ENCODE assay signal across 9 cellular contexts in genomic region chr1:202135221-202135721, GRCh38. TPM values are rescaled to one million over a fixed set of nuclear protein-coding genes. Genes with fewer than 3 reads are reported as not detected.
A peak's percentile ranks its signal among the peaks of the same experiment; 100 is the strongest.
DNase-seq lines count a peak whose midpoint lies in the region; ATAC-seq and TF ChIP-seq lines count a peak whose summit lies in the region.
"Had no signal": no experiment of that assay in that cellular context is flagged by ENCODE, and none has a peak within 500 bp of the region (broad histone marks: within the 10 kb centered on the region; RNA-seq: fewer than 3 reads in every experiment).

No MANE protein-coding gene starts in this region.

- H3K27me3 ChIP-seq in AG04450 (ENCODE audit: control insufficient read depth, insufficient read depth, low read length): no peaks in the 10 kb centered on the region
- H3K27me3 ChIP-seq in KMS-11 (ENCODE audit: insufficient read depth, low read depth): no peaks in the 10 kb centered on the region
- no peaks in the 10 kb centered on the region for H3K27me3 ChIP-seq in PC-9 (ENCODE audit: insufficient read depth, low read depth)
- no peaks in the 10 kb centered on the region for H3K27me3 ChIP-seq in neuronal stem cell (ENCODE audit: control insufficient read depth in 3 of 3, insufficient read depth in 3 of 3, low read depth in 1 of 3, low read length in 3 of 3)

- H3K23ac ChIP-seq in neuronal stem cell (ENCODE audit: low read depth, low read length, poor library complexity): no peak overlapping the region

- H3K14ac ChIP-seq in neuronal stem cell (ENCODE audit: low read length): no peak overlapping the region

- H3K27me3 Mint-ChIP-seq in activated T-helper 2 cell treated with anti-CD3 and anti-CD28 coated beads, Interferon-gamma antibody, Interleukin-2, Interleukin-4, amounts not matched to agents 10 μg/mL and 5 μg/mL and 100 μg/mL, durations not matched to agents 14 hours and 24 hours and 36 hours (ENCODE audit: low read depth): no peaks in the 10 kb centered on the region

- no peaks in the 10 kb centered on the region for H3K9me3 ChIP-seq in AG04450 (ENCODE audit: control insufficient read depth, insufficient read depth, low read length)
- no peaks in the 10 kb centered on the region for H3K9me3 ChIP-seq in PC-9 (ENCODE audit: insufficient read depth, low read depth)
- no peaks in the 10 kb centered on the region for H3K9me3 ChIP-seq in neuronal stem cell (replicated peaks in 1 of 2; ENCODE audit: control insufficient read depth in 2 of 2, insufficient read depth in 1 of 2, low read depth in 1 of 2, low read length in 2 of 2)

- DNase-seq in AG04450 (ENCODE audit: low read depth, low spot score) (peak; percentile 30), PC-9 (peak; percentile 49 to 50), foreskin fibroblast (peak; percentile 46 to 83), neuronal stem cell (ENCODE audit: low spot score) (peak; percentile 71), posterior vena cava (ENCODE audit: low spot score) (no peak)
- peak; percentile 38 for DNase-seq in activated T-helper 2 cell treated with anti-CD3 and anti-CD28 coated beads, Interferon-gamma antibody, Interleukin-2, Interleukin-4, amounts not matched to agents 10 μg/mL and 5 μg/mL and 100 μg/mL, durations not matched to agents 14 hours and 24 hours and 36 hours (ENCODE audit: low spot score)

- no TSS peak for BruUV-seq in PC-9 (replicated peaks; lab: Mats Ljungman, UMichigan)

- peak overlapping the region; percentile 7 for H3K4ac ChIP-seq in neuronal stem cell (ENCODE audit: low read length)

- CTCF ChIA-PET in AG04450 (lab: Charles Lee) (interaction anchor here (0.5 to 3.9 kb wide), 23 partner anchors 9 to 427 kb away, joined by 3 to 43 read pairs (median 3); partner anchors contain the start of genes ARL8A, ELF3 and GPR37L1), PC-9 (lab: Charles Lee) (interaction anchor here (0.6 to 1.2 kb wide), 6 partner anchors 78 to 239 kb away, joined by 3 to 4 read pairs (median 3); no protein-coding TSS in a partner anchor)

- H4K8ac ChIP-seq in neuronal stem cell (ENCODE audit: low read depth, low read length): no peak overlapping the region

- H4K91ac ChIP-seq in neuronal stem cell (ENCODE audit: low read depth, low read length, poor library complexity): no peak overlapping the region

- H3K4me1 Mint-ChIP-seq in activated T-helper 2 cell treated with anti-CD3 and anti-CD28 coated beads, Interferon-gamma antibody, Interleukin-2, Interleukin-4, amounts not matched to agents 10 μg/mL and 5 μg/mL and 100 μg/mL, durations not matched to agents 14 hours and 24 hours and 36 hours (ENCODE audit: low read depth): no peaks in the 10 kb centered on the region

- H3K9me3 Mint-ChIP-seq in activated T-helper 2 cell treated with anti-CD3 and anti-CD28 coated beads, Interferon-gamma antibody, Interleukin-2, Interleukin-4, amounts not matched to agents 10 μg/mL and 5 μg/mL and 100 μg/mL, durations not matched to agents 14 hours and 24 hours and 36 hours: no peaks in the 10 kb centered on the region

- H3K4me3 ChIP-seq in AG04450 (ENCODE audit: low read depth, low read length): no peak overlapping the region
- H3K4me3 ChIP-seq in KMS-11 (IDR thresholded peaks at IDR 0.05; ENCODE audit: insufficient read depth, low read depth, low read length): no peak overlapping the region
- no peak overlapping the region for H3K4me3 ChIP-seq in PC-9
- H3K4me3 ChIP-seq in foreskin fibroblast (ENCODE audit: low read depth in 1 of 2, low read length in 2 of 2): no peak overlapping the region
- H3K4me3 ChIP-seq in neuronal stem cell (ENCODE audit: low read length in 2 of 2): no peak overlapping the region

- H3K9me2 ChIP-seq in PC-9 (ENCODE audit: insufficient read depth): no peaks in the 10 kb centered on the region

- peak overlapping the region; percentile 10 for H2AK5ac ChIP-seq in neuronal stem cell (ENCODE audit: low read depth, low read length)

- H2AFZ ChIP-seq in KMS-11 (ENCODE audit: low read depth): no peak overlapping the region
- H2AFZ ChIP-seq in PC-9: no peak overlapping the region
- no peak overlapping the region for H2AFZ ChIP-seq in neuronal stem cell (ENCODE audit: low read length)

- ATAC-seq in GM18502 (IDR thresholded peaks at IDR 0.05; ENCODE audit: poor library complexity, unreplicated experiment): peak; percentile 75

- peaks cover 28% of the 10 kb centered on the region for H3F3A ChIP-seq in PC-9 (ENCODE audit: insufficient read depth, low read depth)

- H2BK12ac ChIP-seq in neuronal stem cell (ENCODE audit: low read length): no peak overlapping the region

- TF ChIP-seq CTCF in AG04450 (IDR thresholded peaks at IDR 0.05; ENCODE audit: low read depth, low read length): peak; percentile 85
- TF ChIP-seq CTCF in KMS-11 (conservative IDR thresholded peaks at IDR 0.05; ENCODE audit: low read depth, low read length): peak; percentile 93
- TF ChIP-seq CTCF in PC-9 (conservative IDR thresholded peaks at IDR 0.05): peak; percentile 90
- TF ChIP-seq CTCF in foreskin fibroblast (IDR thresholded peaks at IDR 0.05; ENCODE audit: low read depth, low read length): peak; percentile 78

- no peak overlapping the region for H2BK120ac ChIP-seq in neuronal stem cell (ENCODE audit: low read depth, low read length)

- H2BK15ac ChIP-seq in neuronal stem cell (ENCODE audit: low read length): no peak overlapping the region

- H3K27ac Mint-ChIP-seq in activated T-helper 2 cell treated with anti-CD3 and anti-CD28 coated beads, Interferon-gamma antibody, Interleukin-2, Interleukin-4, amounts not matched to agents 10 μg/mL and 5 μg/mL and 100 μg/mL, durations not matched to agents 14 hours and 24 hours and 36 hours: no peak overlapping the region

- H3K4me2 ChIP-seq in KMS-11 (no peak overlapping the region), PC-9 (no peak overlapping the region), neuronal stem cell (ENCODE audit: insufficient read depth, low read length, poor library complexity, severe bottlenecking) (no peak overlapping the region)

- intact Hi-C loops in PC-9 (cut with micrococcal nuclease; ENCODE audit: unreplicated experiment): loop anchor here (1.0 kb wide), 3 partner anchors 13 to 240 kb away; partner anchors contain the start of gene GPR37L1
- intact Hi-C loops in activated T-helper 2 cell treated with anti-CD3 and anti-CD28 coated beads, Interferon-gamma antibody, Interleukin-2, Interleukin-4, amounts not matched to agents 10 μg/mL and 5 μg/mL and 100 μg/mL, durations not matched to agents 14 hours and 24 hours and 36 hours (cut with micrococcal nuclease): loop anchor here (1.0 kb wide), 1 partner anchor 126 kb away; no protein-coding TSS in a partner anchor
- intact Hi-C loops in posterior vena cava (cut with DNase I): no loop called here

- POLR2A ChIA-PET in AG04450 (lab: Yijun Ruan, JAX) (interaction anchor here (1.7 kb wide), 1 partner anchor 8 kb away, joined by 5 read pairs; no protein-coding TSS in a partner anchor), PC-9 (lab: Charles Lee; ENCODE audit: unreplicated experiment) (interaction anchor here (0.6 kb wide), 2 partner anchors 65 to 236 kb away, joined by 3 to 5 read pairs; no protein-coding TSS in a partner anchor)

- peaks cover 4% of the 10 kb centered on the region for H3K79me1 ChIP-seq in neuronal stem cell (ENCODE audit: low read depth, low read length)

- H3K4me1 ChIP-seq in KMS-11 (ENCODE audit: low read depth, poor library complexity, severe bottlenecking) (no peaks in the 10 kb centered on the region), PC-9 (replicated peaks; ENCODE audit: insufficient read depth) (peaks cover 12% of the 10 kb centered on the region), neuronal stem cell (ENCODE audit: control insufficient read depth in 2 of 2, insufficient read depth in 1 of 2, low read depth in 1 of 2, low read length in 2 of 2) (peaks cover 11 to 16% of the 10 kb centered on the region in 2 donors)

- whole genome bisulfite sequencing in neuronal stem cell (ENCODE audit: extremely low coverage in 2 of 2, insufficient read length in 2 of 2, insufficient replicate concordance in 1 of 2), 2 donors: no CpG with 5 or more reads among the region's 15 CpGs

- H3K27ac ChIP-seq in AG04450 (ENCODE audit: low read depth, low read length) (no peak overlapping the region), KMS-11 (no peak overlapping the region), PC-9 (no peak overlapping the region), neuronal stem cell (replicated peaks; ENCODE audit: low read length) (no peak overlapping the region)

- H3K79me2 ChIP-seq in KMS-11 (ENCODE audit: insufficient read depth, low read depth): peaks cover 13% of the 10 kb centered on the region; the same call in 1 of the 2 replicates
- peaks cover 8% of the 10 kb centered on the region; the same call in 1 of the 2 replicates for H3K79me2 ChIP-seq in PC-9 (ENCODE audit: low read depth)

- H3K18ac ChIP-seq in neuronal stem cell (ENCODE audit: low read length): no peak overlapping the region

- no peak overlapping the region for H2BK5ac ChIP-seq in neuronal stem cell (ENCODE audit: low read length)

- H3K36me3 ChIP-seq in KMS-11 (ENCODE audit: insufficient read depth): no peaks in the 10 kb centered on the region
- 0 out of 2 replicates have a peak, but pooled peaks cover 6% of the 10 kb centered on the region for H3K36me3 ChIP-seq in PC-9 (ENCODE audit: low read depth)
- H3K36me3 ChIP-seq in neuronal stem cell (replicated peaks in 1 of 2; ENCODE audit: control insufficient read depth in 2 of 2, insufficient read depth in 2 of 2, low read length in 2 of 2): peaks cover 18 to 52% of the 10 kb centered on the region in 2 donors

- H4K20me1 ChIP-seq in KMS-11 (ENCODE audit: insufficient read depth): no peaks in the 10 kb centered on the region
- H4K20me1 ChIP-seq in PC-9 (ENCODE audit: insufficient read depth): peaks cover 6% of the 10 kb centered on the region; the same call in 1 of the 2 replicates

- no peak overlapping the region for H3K4me3 Mint-ChIP-seq in activated T-helper 2 cell treated with anti-CD3 and anti-CD28 coated beads, Interferon-gamma antibody, Interleukin-2, Interleukin-4, amounts not matched to agents 10 μg/mL and 5 μg/mL and 100 μg/mL, durations not matched to agents 14 hours and 24 hours and 36 hours (ENCODE audit: low read depth)

- peaks cover 29% of the 10 kb centered on the region for H3K36me3 Mint-ChIP-seq in activated T-helper 2 cell treated with anti-CD3 and anti-CD28 coated beads, Interferon-gamma antibody, Interleukin-2, Interleukin-4, amounts not matched to agents 10 μg/mL and 5 μg/mL and 100 μg/mL, durations not matched to agents 14 hours and 24 hours and 36 hours (ENCODE audit: low read depth)

- H3K9ac ChIP-seq in KMS-11 (no peak overlapping the region), neuronal stem cell (ENCODE audit: low read depth, low read length, poor library complexity) (no peak overlapping the region)

RNA-seq across cellular contexts. Expression of gene ARL8A, which starts 9.3 kb away (rescaled TPM):
- 50.9 and 58.0 TPM in 2 replicates for polyA plus RNA-seq in AG04450 (2011; rRNA removed)
- 30.5 and 40.0 TPM in 2 replicates for polyA minus RNA-seq in AG04450 (2011; rRNA and poly(A)+ RNA removed)
- total RNA-seq in PC-9 (2021) (40.0 and 42.6 TPM in 2 replicates), posterior vena cava (10 to 100 TPM; 85.6 to 94.1 TPM)
- total RNA-seq in activated T-helper 2 cell treated with anti-CD3 and anti-CD28 coated beads, Interferon-gamma antibody, Interleukin-2, Interleukin-4, amounts not matched to agents 10 μg/mL and 5 μg/mL and 100 μg/mL, durations not matched to agents 14 hours and 24 hours and 36 hours: 57.9 and 64.7 TPM in 2 replicates
- 33.4 TPM for polyA plus RNA-seq in neuronal stem cell (2013, experiment 1 of 2)
- polyA plus RNA-seq in neuronal stem cell (2013, experiment 2 of 2): 32.1 TPM

RNA-seq across cellular contexts. Expression of gene GPR37L1, which starts 12.6 kb away (rescaled TPM):
- not detected in 2 replicates for polyA plus RNA-seq in AG04450 (2011; rRNA removed)
- polyA minus RNA-seq in AG04450 (2011; rRNA and poly(A)+ RNA removed): not detected in 2 replicates
- total RNA-seq in PC-9 (2021): 0.30 and 0.33 TPM in 2 replicates
- not detected in 2 replicates for total RNA-seq in activated T-helper 2 cell treated with anti-CD3 and anti-CD28 coated beads, Interferon-gamma antibody, Interleukin-2, Interleukin-4, amounts not matched to agents 10 μg/mL and 5 μg/mL and 100 μg/mL, durations not matched to agents 14 hours and 24 hours and 36 hours
- polyA plus RNA-seq in neuronal stem cell (2013, experiment 1 of 2): 0.06 TPM
- 0.08 TPM for polyA plus RNA-seq in neuronal stem cell (2013, experiment 2 of 2)
- under 1 TPM in 1 of 2 donors, not detected in 1; 0.09 TPM for total RNA-seq in posterior vena cava
- total RNA-seq: mononuclear cell had no signal

RNA-seq across cellular contexts. Expression of gene PTPN7, which starts 25.1 kb away (rescaled TPM):
- polyA plus RNA-seq in AG04450 (2011; rRNA removed): not detected in 2 replicates
- polyA minus RNA-seq in AG04450 (2011; rRNA and poly(A)+ RNA removed): not detected in 2 replicates
- total RNA-seq in PC-9 (2021) (not detected in 2 replicates), posterior vena cava (1 to 10 TPM; 1.2 to 2.2 TPM)
- 388 and 398 TPM in 2 replicates for total RNA-seq in activated T-helper 2 cell treated with anti-CD3 and anti-CD28 coated beads, Interferon-gamma antibody, Interleukin-2, Interleukin-4, amounts not matched to agents 10 μg/mL and 5 μg/mL and 100 μg/mL, durations not matched to agents 14 hours and 24 hours and 36 hours
- polyA plus RNA-seq in neuronal stem cell (2013, experiment 1 of 2): not detected
- polyA plus RNA-seq in neuronal stem cell (2013, experiment 2 of 2): not detected

RNA-seq across cellular contexts. Expression of gene LGR6, which starts 58.3 kb away (rescaled TPM):
- not detected in 2 replicates for polyA plus RNA-seq in AG04450 (2011; rRNA removed)
- 0.87 TPM in 1 of 2 replicates, not detected in the other for polyA minus RNA-seq in AG04450 (2011; rRNA and poly(A)+ RNA removed)
- total RNA-seq in PC-9 (2021) (5.6 and 7.9 TPM in 2 replicates), posterior vena cava (under 1 TPM; 0.28 to 0.43 TPM)
- total RNA-seq in activated T-helper 2 cell treated with anti-CD3 and anti-CD28 coated beads, Interferon-gamma antibody, Interleukin-2, Interleukin-4, amounts not matched to agents 10 μg/mL and 5 μg/mL and 100 μg/mL, durations not matched to agents 14 hours and 24 hours and 36 hours: not detected in 2 replicates
- 0.21 TPM for polyA plus RNA-seq in neuronal stem cell (2013, experiment 1 of 2)
- 0.15 TPM for polyA plus RNA-seq in neuronal stem cell (2013, experiment 2 of 2)

Comparison
In these comparisons a context has a peak if more than half of its experiments do, and no peak if none do; other contexts are left out.
1. RNA of gene PTPN7, which starts 25.1 kb away (total RNA-seq): 388 to 398 TPM in activated T-helper 2 cell treated with anti-CD3 and anti-CD28 coated beads, Interferon-gamma antibody, Interleukin-2, Interleukin-4, amounts not matched to agents 10 μg/mL and 5 μg/mL and 100 μg/mL, durations not matched to agents 14 hours and 24 hours and 36 hours; 1.2 to 2.2 TPM in posterior vena cava and not detected in PC-9; every median in the first group is over 100 times any median in the second.
2. intact Hi-C loops: an anchor here in PC-9 (1.0 kb wide) and activated T-helper 2 cell treated with anti-CD3 and anti-CD28 coated beads, Interferon-gamma antibody, Interleukin-2, Interleukin-4, amounts not matched to agents 10 μg/mL and 5 μg/mL and 100 μg/mL, durations not matched to agents 14 hours and 24 hours and 36 hours (1.0 kb wide); none called in posterior vena cava.
3. Peak in every context shown above with its lines, with median percentiles within 50 percentile points of each other: CTCF ChIP-seq.